14 cellular contexts compared by ENCODE assay signal in the genomic region with DNA sequence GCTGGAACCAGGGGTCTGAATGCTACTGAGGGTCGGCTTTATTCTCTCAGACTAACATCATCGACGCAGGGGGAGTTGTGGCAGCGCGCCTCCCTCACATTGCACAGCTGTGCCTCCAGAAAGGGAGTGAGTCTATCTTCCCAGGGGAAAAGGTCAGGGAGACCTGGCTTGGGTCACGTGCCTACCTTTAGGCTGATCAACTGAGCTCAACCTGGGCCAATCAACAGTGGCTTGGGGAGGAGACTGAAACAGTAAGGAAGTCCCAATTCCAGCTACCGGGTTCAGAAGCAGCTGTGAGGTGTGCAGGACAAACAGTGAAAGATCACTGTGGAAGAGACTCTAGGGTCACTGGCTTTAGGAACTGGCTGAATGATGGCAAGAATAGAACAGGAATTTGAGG. TPM values are rescaled to one million over a fixed set of nuclear protein-coding genes. Genes with fewer than 3 reads are reported as not detected.
DNase-seq lines count a peak whose midpoint lies in the region; ATAC-seq and TF ChIP-seq lines count a peak whose summit lies in the region.
"Had no signal": no experiment of that assay in that cellular context is flagged by ENCODE, and none has a peak within 500 bp of the region (broad histone marks: within the 10 kb centered on the region; RNA-seq: fewer than 3 reads in every experiment).

No MANE protein-coding gene starts in this region.

- no peak overlapping the region for H3K9ac ChIP-seq in smooth muscle cell (ENCODE audit: low read depth)

- TF ChIP-seq POLR2A in gastrocnemius medialis (IDR thresholded peaks at IDR 0.05), result no peak

- H3K4me1 ChIP-seq in smooth muscle cell (ENCODE audit: low read depth) (peaks cover 15% of the 10 kb centered on the region), gastrocnemius medialis (no peaks in the 10 kb centered on the region)

- no peak for ATAC-seq in HG03025 (IDR thresholded peaks at IDR 0.05; ENCODE audit: low FRiP score, unreplicated experiment)
- no peak for ATAC-seq in gastrocnemius medialis
- ATAC-seq: activated naive CD4-positive, alpha-beta T cell treated with anti-CD3 and anti-CD28 coated beads, Interleukin-2, amount 50 U/mL, for 72 hours; natural killer cell; stimulated activated memory B cell treated with anti-CD40 and anti-IgM and Interleukin-4, amounts not matched to agents 10 μg/mL and 1 μg/mL and 100 μg/mL, for 72 hours had no signal

- H3K9me3 ChIP-seq in smooth muscle cell (replicated peaks; ENCODE audit: low read depth) (no peaks in the 10 kb centered on the region), gastrocnemius medialis (no peaks in the 10 kb centered on the region)
- H3K9me3 ChIP-seq: MG63, vagina had no signal

- H2AFZ ChIP-seq in smooth muscle cell (ENCODE audit: low read depth), result no peak overlapping the region

- H3K36me3 ChIP-seq in smooth muscle cell (ENCODE audit: low read depth), result peaks cover 5% of the 10 kb centered on the region
- no peaks in the 10 kb centered on the region for H3K36me3 ChIP-seq in gastrocnemius medialis
- H3K36me3 ChIP-seq: vagina had no signal

- peaks cover 12% of the 10 kb centered on the region for H3F3A ChIP-seq in smooth muscle cell (ENCODE audit: low read depth)

- WGBS in smooth muscle cell (ENCODE audit: low lambda C conversion rate), result 67% methylated on average over 7 of the region's 7 CpGs

- peaks cover 45% of the 10 kb centered on the region for H4K20me1 ChIP-seq in smooth muscle cell (ENCODE audit: low read depth)

- intact Hi-C loops in gastrocnemius medialis (cut with DNase I; ENCODE audit: low total_unique reads), result no loop called here

- DNase-seq in HuH-7 (ENCODE audit: low spot score) (peak; percentile 84), SK-MEL-5 (ENCODE audit: low read depth, low spot score) (peak; percentile 25), kidney tubule cell (ENCODE audit: low spot score) (peak; percentile 53), smooth muscle cell (lab: John Stamatoyannopoulos, UW; ENCODE audit: unreplicated experiment) (no peak), gastrocnemius medialis (no peak), GM10266 (ENCODE audit: extremely low spot score) (no peak)
- DNase-seq: activated B cell treated with CpG ODN at 0.5 μM for 24 hours, natural killer cell had no signal

- in situ Hi-C loops in SK-MEL-5 (cut with HindIII; ENCODE audit: low pct_unique_long_range_greater_than_20kb, low sequenced_read_pairs) (no loop called here), gastrocnemius medialis (cut with MboI; ENCODE audit: low sequenced_read_pairs in 4 of 4) (no loop called here)

- H3K27ac ChIP-seq in smooth muscle cell (ENCODE audit: low read depth), result no peak overlapping the region
- no peak overlapping the region for H3K27ac ChIP-seq in gastrocnemius medialis
- H3K27ac ChIP-seq: C4-2B, vagina had no signal

- H3K4me3 ChIP-seq in smooth muscle cell (no peak overlapping the region), gastrocnemius medialis (no peak overlapping the region)
- H3K4me3 ChIP-seq: MG63, vagina had no signal

- TF ChIP-seq CTCF in smooth muscle cell (IDR thresholded peaks at IDR 0.05; ENCODE audit: borderline replicate concordance, insufficient read depth, poor library complexity, severe bottlenecking) (no peak), gastrocnemius medialis (IDR thresholded peaks at IDR 0.05 in 4 of 5, conservative IDR thresholded peaks at IDR 0.05 in 1 of 5) (no peak), GM10266 (IDR thresholded peaks at IDR 0.05; ENCODE audit: control insufficient read depth, insufficient read depth, low read depth, missing control alignments) (no peak)

- H3K27me3 ChIP-seq in smooth muscle cell (ENCODE audit: low read depth) (no peaks in the 10 kb centered on the region), gastrocnemius medialis (no peaks in the 10 kb centered on the region)
- H3K27me3 ChIP-seq: MG63, vagina had no signal

- peak overlapping the region; percentile 71 for H3K4me2 ChIP-seq in smooth muscle cell

- H3K79me2 ChIP-seq in smooth muscle cell (ENCODE audit: low read depth), result peaks cover 20% of the 10 kb centered on the region

RNA-seq across cellular contexts. Expression of a gene that starts 14.3 kb away (rescaled TPM):
- total RNA-seq in SK-MEL-5 (2014; rRNA removed; shearing (Covaris generic)), result 39.2 and 39.6 TPM in 2 replicates
- 22.2 and 31.3 TPM in 2 replicates for polyA plus RNA-seq in SK-MEL-5 (2015; cell fraction: cytosol; rRNA removed)
- polyA plus RNA-seq in SK-MEL-5 (2015; cell fraction: nucleus; rRNA removed), result 35.6 and 40.4 TPM in 2 replicates
- total RNA-seq in smooth muscle cell (10.7 and 13.5 TPM in 2 replicates), gastrocnemius medialis (1 to 10 TPM; 2.3 to 6.1 (median 3.9) TPM)
- 2.1 and 3.6 TPM in 2 replicates for polyA plus RNA-seq in smooth muscle cell

RNA-seq across cellular contexts. Expression of a gene that starts 46.9 kb away (rescaled TPM):
- 20.2 and 20.5 TPM in 2 replicates for total RNA-seq in SK-MEL-5 (2014; rRNA removed; shearing (Covaris generic))
- polyA plus RNA-seq in SK-MEL-5 (2015; cell fraction: cytosol; rRNA removed), result 20.6 and 21.8 TPM in 2 replicates
- polyA plus RNA-seq in SK-MEL-5 (2015; cell fraction: nucleus; rRNA removed), result 9.3 and 18.6 TPM in 2 replicates
- total RNA-seq in smooth muscle cell (25.8 and 32.7 TPM in 2 replicates), gastrocnemius medialis (10 to 100 TPM in 1 of 4 donors, 1 to 10 TPM in 3; 6.0 to 13.4 (median 7.8) TPM)
- polyA plus RNA-seq in smooth muscle cell, result 14.9 and 19.8 TPM in 2 replicates

Comparison
In these comparisons a context has a peak if more than half of its experiments do, and no peak if none do; other contexts are left out.
1. DNase-seq: peak in HuH-7 (single experiment), SK-MEL-5 (single experiment) and kidney tubule cell (single experiment); none in smooth muscle cell (single experiment), gastrocnemius medialis (0 of 2) and GM10266 (single experiment).